In the genomic region with DNA sequence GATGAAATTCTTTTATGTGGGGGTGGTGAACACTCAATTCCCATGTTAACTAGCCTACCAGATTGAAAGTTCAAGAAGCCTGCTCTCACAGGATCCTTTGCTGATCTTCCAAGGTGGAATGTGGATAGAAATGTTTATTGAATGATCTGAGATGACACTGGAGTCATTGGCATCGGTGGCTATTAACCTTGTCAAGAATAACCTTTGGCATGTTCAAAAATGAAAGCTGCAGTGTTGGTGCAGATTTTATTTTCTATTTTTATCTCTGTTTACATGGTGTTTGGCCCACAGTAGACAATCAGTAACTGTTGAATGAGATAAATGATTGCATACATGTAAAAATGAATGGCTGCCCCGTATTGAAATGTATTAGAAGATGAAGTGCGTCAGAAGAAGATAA, we compare ENCODE assay signal across 21 cellular contexts. TPM values are rescaled to one million over a fixed set of nuclear protein-coding genes. Genes with fewer than 3 reads are reported as not detected.
DNase-seq lines count a peak whose midpoint lies in the region; ATAC-seq and TF ChIP-seq lines count a peak whose summit lies in the region.
"Had no signal": no experiment of that assay in that cellular context is flagged by ENCODE, and none has a peak within 500 bp of the region (broad histone marks: within the 10 kb centered on the region; RNA-seq: fewer than 3 reads in every experiment).

No MANE protein-coding gene starts in this region.

- H3K4me1 ChIP-seq in right atrium auricular region (peaks cover 0 to 35% of the 10 kb centered on the region in 2 donors), esophagus squamous epithelium (peaks cover 0 to 22% (median 7%) of the 10 kb centered on the region in 3 donors), psoas muscle (peaks cover 58% of the 10 kb centered on the region), tibial artery (peaks cover 0 to 23% (median 13%) of the 10 kb centered on the region in 4 donors)

- H3K36me3 ChIP-seq in right atrium auricular region (peaks cover 36% of the 10 kb centered on the region), esophagus squamous epithelium (peaks cover 6 to 83% (median 11%) of the 10 kb centered on the region in 3 donors), psoas muscle (ENCODE audit: insufficient read depth in 1 of 2, low read depth in 1 of 2) (peaks cover 0 to 42% of the 10 kb centered on the region in 2 donors), tibial artery (peaks cover 12 to 68% (median 54%) of the 10 kb centered on the region in 3 donors)

- H3K27me3 ChIP-seq in right atrium auricular region (no peaks in the 10 kb centered on the region), esophagus squamous epithelium (no peaks in the 10 kb centered on the region), psoas muscle (ENCODE audit: insufficient read depth in 3 of 3, low read length in 2 of 3) (no peaks in the 10 kb centered on the region), tibial artery (no peaks in the 10 kb centered on the region)

- H3K27ac ChIP-seq in right atrium auricular region (peak overlapping the region; percentile 47 to 78), esophagus squamous epithelium (peak overlapping the region in 3 of 4 donors; percentile 18 to 47 (median 26)), psoas muscle (peak overlapping the region; percentile 89), tibial artery (peak overlapping the region; percentile 2 to 56)
- H3K27ac ChIP-seq: C4-2B had no signal

- in situ Hi-C loops in GM13976 (cut with MboI; ENCODE audit: low sequenced_read_pairs, unreplicated experiment): no loop called here

- DNase-seq in right atrium auricular region (ENCODE audit: low spot score): no peak
- no peak for DNase-seq in left cardiac atrium
- no peak for DNase-seq in esophagus squamous epithelium (lab: John Stamatoyannopoulos, UW)
- DNase-seq in psoas muscle: no peak
- no peak for DNase-seq in tibial artery
- DNase-seq in GM13976 (ENCODE audit: low spot score): no peak
- DNase-seq in stimulated activated CD4-positive, alpha-beta T cell treated with anti-CD3 and anti-CD28 coated beads, Interleukin-4, amount 100 ng/mL, for 4 hours: no peak
- DNase-seq in EL: no peak
- DNase-seq: DMS 273 treated with DMSO at 0.1 percent for 48 hours, GF-D8, KBM-7, MV-4-11, NCI-H1417, NCI-H1930, NCI-H2171 treated with DMSO at 0.1 percent for 48 hours, NCI-H748 treated with DMSO at 0.1 percent for 48 hours, OCI-M1, RPMI8226 had no signal

- no peak for TF ChIP-seq POLR2A in esophagus squamous epithelium (IDR thresholded peaks at IDR 0.05)

- H3K9me3 ChIP-seq in right atrium auricular region: no peaks in the 10 kb centered on the region
- H3K9me3 ChIP-seq in esophagus squamous epithelium: no peaks in the 10 kb centered on the region
- no peaks in the 10 kb centered on the region for H3K9me3 ChIP-seq in psoas muscle
- no peaks in the 10 kb centered on the region for H3K9me3 ChIP-seq in tibial artery

- intact Hi-C loops in left cardiac atrium (cut with DNase I): no loop called here
- intact Hi-C loops in esophagus squamous epithelium (cut with DNase I): loop anchor here (10.0 kb wide), 1 partner anchor 93 kb away; a partner anchor contains a TSS
- intact Hi-C loops in psoas muscle (cut with DNase I): loop anchor here in 1 of 2 donors (2.0 kb wide), 1 partner anchor 37 kb away; a partner anchor contains a TSS
- intact Hi-C loops in tibial artery (cut with DNase I; ENCODE audit: low total_unique reads): no loop called here

- no peak for TF ChIP-seq CTCF in right atrium auricular region (IDR thresholded peaks at IDR 0.05)
- no peak for TF ChIP-seq CTCF in esophagus squamous epithelium (IDR thresholded peaks at IDR 0.05)
- no peak for TF ChIP-seq CTCF in psoas muscle (IDR thresholded peaks at IDR 0.05)
- no peak for TF ChIP-seq CTCF in tibial artery (IDR thresholded peaks at IDR 0.05)
- no peak for TF ChIP-seq CTCF in GM13976 (IDR thresholded peaks at IDR 0.05; ENCODE audit: borderline replicate concordance, control extremely low read depth, extremely low read depth, insufficient read depth, missing control alignments)

- no peak for ATAC-seq in left cardiac atrium
- no peak for ATAC-seq in psoas muscle

- WGBS in esophagus squamous epithelium, 2 donors: 83 to 88% methylated on average over 3 of the region's 3 CpGs
- 29 to 42% (median 29%) methylated on average over 3 of the region's 3 CpGs for WGBS in psoas muscle, 3 donors

- no peak overlapping the region for H3K4me3 ChIP-seq in right atrium auricular region
- no peak overlapping the region for H3K4me3 ChIP-seq in esophagus squamous epithelium
- peak overlapping the region; percentile 10 for H3K4me3 ChIP-seq in psoas muscle
- no peak overlapping the region for H3K4me3 ChIP-seq in tibial artery

RNA-seq across cellular contexts. Expression of a gene that starts 19.0 kb away (rescaled TPM):
- total RNA-seq in right atrium auricular region (100 to 1,000 TPM; 356 to 509 TPM), left cardiac atrium (100 to 1,000 TPM; 144 to 230 TPM), esophagus squamous epithelium (100 to 1,000 TPM in 2 of 4 donors, 10 to 100 TPM in 2; 20.8 to 169 (median 80.9) TPM), psoas muscle (10 to 100 TPM; 24.5 to 71.1 (median 43.6) TPM)
- 10 to 100 TPM; 15.4 to 27.4 (median 27.3) TPM for polyA plus RNA-seq in psoas muscle

RNA-seq across cellular contexts. Expression of a gene that starts 36.4 kb away (rescaled TPM):
- total RNA-seq in right atrium auricular region: 10 to 100 TPM in 1 of 2 donors, 1 to 10 TPM in 1; 8.2 to 10.3 TPM
- 10 to 100 TPM; 13.2 to 14.1 TPM for total RNA-seq in left cardiac atrium
- 10 to 100 TPM; 10.5 to 17.9 (median 12.2) TPM for total RNA-seq in esophagus squamous epithelium
- total RNA-seq in psoas muscle: 1 to 10 TPM; 6.1 to 8.8 (median 7.5) TPM
- polyA plus RNA-seq in psoas muscle: 1 to 10 TPM; 5.8 to 8.9 (median 7.1) TPM

RNA-seq across cellular contexts. Expression of a gene that starts 42.7 kb away (rescaled TPM):
- 10 to 100 TPM; 41.4 to 47.4 TPM for total RNA-seq in right atrium auricular region
- 10 to 100 TPM; 25.1 to 39.9 TPM for total RNA-seq in left cardiac atrium
- total RNA-seq in esophagus squamous epithelium: 10 to 100 TPM in 2 of 4 donors, 1 to 10 TPM in 2; 5.3 to 18.8 (median 10.3) TPM
- total RNA-seq in psoas muscle: 10 to 100 TPM in 1 of 4 donors, 1 to 10 TPM in 3; 5.3 to 11.6 (median 8.8) TPM
- 10 to 100 TPM in 1 of 3 donors, 1 to 10 TPM in 2; 3.2 to 12.0 (median 4.7) TPM for polyA plus RNA-seq in psoas muscle
- total RNA-seq: NCI-H460 had no signal

RNA-seq across cellular contexts. Expression of a gene that starts 48.6 kb away (rescaled TPM):
- total RNA-seq in right atrium auricular region: not detected
- total RNA-seq in left cardiac atrium: not detected
- not detected for total RNA-seq in esophagus squamous epithelium
- not detected for total RNA-seq in psoas muscle
- under 1 TPM in 2 of 3 donors, not detected in 1; 0.01 to 0.05 TPM for polyA plus RNA-seq in psoas muscle
- total RNA-seq: H1, NCI-H460 had no signal

Comparison
In these comparisons a context has a peak if more than half of its experiments do, and no peak if none do; other contexts are left out.
1. H3K27ac ChIP-seq: peak in every context shown above with its lines; median percentile 89 in psoas muscle; 62 in right atrium auricular region; 29 in tibial artery; 26 in esophagus squamous epithelium.